20 cellular contexts compared by ENCODE assay signal in the genomic region with DNA sequence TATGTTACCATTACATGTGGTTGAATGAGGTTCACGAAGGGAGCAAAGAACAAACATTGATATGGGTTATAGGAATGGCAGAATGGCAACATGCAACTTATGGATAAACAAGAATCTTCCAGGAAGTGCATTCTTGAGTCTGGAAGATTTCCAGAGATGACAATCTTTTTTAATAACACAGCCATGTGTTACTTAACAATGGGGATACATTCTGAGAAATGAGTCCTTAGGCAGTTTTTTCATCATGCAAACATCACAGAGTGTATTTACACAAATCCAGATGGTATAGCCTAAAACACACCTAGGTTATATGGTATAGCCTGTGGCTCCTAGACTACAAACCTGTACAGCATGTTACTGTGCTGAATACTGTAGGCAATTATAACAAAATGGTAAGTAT. TPM values are rescaled to one million over a fixed set of nuclear protein-coding genes. Genes with fewer than 3 reads are reported as not detected.
DNase-seq lines count a peak whose midpoint lies in the region; ATAC-seq and TF ChIP-seq lines count a peak whose summit lies in the region.
"Had no signal": no experiment of that assay in that cellular context is flagged by ENCODE, and none has a peak within 500 bp of the region (broad histone marks: within the 10 kb centered on the region; RNA-seq: fewer than 3 reads in every experiment).

No MANE protein-coding gene starts in this region.

- no peak for TF ChIP-seq CTCF in HFF-Myc (IDR thresholded peaks at IDR 0.05; ENCODE audit: low read depth, low read length, missing control alignments)
- no peak for TF ChIP-seq CTCF in PC-3 (conservative IDR thresholded peaks at IDR 0.05; ENCODE audit: low read depth, low read length)
- no peak for TF ChIP-seq CTCF in fibroblast of villous mesenchyme (IDR thresholded peaks at IDR 0.05; ENCODE audit: insufficient read depth, low read depth, low read length)
- TF ChIP-seq CTCF in uterus (IDR thresholded peaks at IDR 0.05) = no peak
- TF ChIP-seq CTCF in OCI-LY7 (conservative IDR thresholded peaks at IDR 0.05; ENCODE audit: low read length) = no peak

- no peaks in the 10 kb centered on the region for H3K4me1 ChIP-seq in PC-3 (ENCODE audit: insufficient read depth, low read length)
- no peaks in the 10 kb centered on the region for H3K4me1 ChIP-seq in uterus
- H3K4me1 ChIP-seq in OCI-LY7 (ENCODE audit: insufficient read depth, low read length, poor library complexity, severe bottlenecking) = no peaks in the 10 kb centered on the region
- H3K4me1 ChIP-seq: BLaER1, Peyer's patch, SJSA1 had no signal

- H3K36me3 ChIP-seq in PC-3 (ENCODE audit: low read depth, low read length) = no peaks in the 10 kb centered on the region
- H3K36me3 ChIP-seq in MG63 = no peaks in the 10 kb centered on the region
- no peaks in the 10 kb centered on the region for H3K36me3 ChIP-seq in uterus
- H3K36me3 ChIP-seq in OCI-LY7 (ENCODE audit: insufficient read depth, low read length) = no peaks in the 10 kb centered on the region
- H3K36me3 ChIP-seq: BLaER1, Peyer's patch, SJSA1 had no signal

- no peak overlapping the region for H3K4me3 ChIP-seq in HFF-Myc (replicated peaks; ENCODE audit: low read depth, low read length)
- H3K4me3 ChIP-seq in PC-3 (ENCODE audit: low read length) = no peak overlapping the region
- no peak overlapping the region for H3K4me3 ChIP-seq in fibroblast of villous mesenchyme (ENCODE audit: low read depth, low read length)
- H3K4me3 ChIP-seq in MG63 = no peak overlapping the region
- no peak overlapping the region for H3K4me3 ChIP-seq in uterus
- H3K4me3 ChIP-seq in OCI-LY7 (ENCODE audit: low read depth, low read length, poor library complexity, severe bottlenecking) = no peak overlapping the region
- H3K4me3 ChIP-seq: BLaER1, Peyer's patch, SJSA1 had no signal

- DNase-seq in DMS 273 treated with DMSO at 0.1 percent for 48 hours (lab: John Stamatoyannopoulos, UW) = peak; percentile 1
- peak; percentile 5 for DNase-seq in HFF-Myc (ENCODE audit: extremely low read depth, low read depth)
- peak; percentile 39 for DNase-seq in PC-3
- peak; percentile 44 for DNase-seq in fibroblast of villous mesenchyme (ENCODE audit: low read depth)
- DNase-seq in MG63 = no peak
- no peak for DNase-seq in uterus
- DNase-seq in CD1c-positive myeloid dendritic cell (ENCODE audit: extremely low spot score) = no peak
- DNase-seq in OCI-LY7 (ENCODE audit: low spot score) = no peak
- DNase-seq: CD4-positive, alpha-beta T cell; DMS79; KBM-7; NCI-H1048; NCI-H1417; NCI-H1694; NCI-H2029 treated with DMSO at 0.1 percent for 48 hours; NCI-H446 treated with DMSO at 0.1 percent for 48 hours; NCI-H526; Peyer's patch had no signal

- H3K9me3 ChIP-seq in PC-3 (ENCODE audit: low read length) = no peaks in the 10 kb centered on the region
- no peaks in the 10 kb centered on the region for H3K9me3 ChIP-seq in MG63
- no peaks in the 10 kb centered on the region for H3K9me3 ChIP-seq in uterus
- no peaks in the 10 kb centered on the region for H3K9me3 ChIP-seq in OCI-LY7 (ENCODE audit: low read length)
- H3K9me3 ChIP-seq: Peyer's patch, SJSA1 had no signal

- H2AFZ ChIP-seq in PC-3 (ENCODE audit: low read length) (no peak overlapping the region), OCI-LY7 (ENCODE audit: low read length) (no peak overlapping the region)

- POLR2A ChIA-PET in PC-3 (lab: Charles Lee; ENCODE audit: unreplicated experiment) = no interaction called here
- POLR2A ChIA-PET in OCI-LY7 (lab: Charles Lee) = no interaction called here

- H3K27ac ChIP-seq in PC-3 (ENCODE audit: low read length) (no peak overlapping the region), uterus (no peak overlapping the region), OCI-LY7 (ENCODE audit: low read depth, low read length, poor library complexity, severe bottlenecking) (no peak overlapping the region)
- H3K27ac ChIP-seq: BLaER1, Peyer's patch, SJSA1 had no signal

- TF ChIP-seq POLR2A in uterus (IDR thresholded peaks at IDR 0.05) = no peak

- CTCF ChIA-PET in PC-3 (lab: Charles Lee) = no interaction called here
- CTCF ChIA-PET in OCI-LY7 (lab: Charles Lee; ENCODE audit: unreplicated experiment) = no interaction called here

- BruUV-seq in PC-3 (replicated peaks; lab: Mats Ljungman, UMichigan) (no TSS peak), OCI-LY7 (replicated peaks; lab: Mats Ljungman, UMichigan) (no TSS peak)

- H3K9ac ChIP-seq in PC-3 (ENCODE audit: low read length) = no peak overlapping the region
- H3K9ac ChIP-seq: BLaER1 had no signal

- H3F3A ChIP-seq in PC-3 (ENCODE audit: low read length, unreplicated experiment) = no peaks in the 10 kb centered on the region

- H3K27me3 ChIP-seq in PC-3 (ENCODE audit: low read length) = no peaks in the 10 kb centered on the region
- no peaks in the 10 kb centered on the region for H3K27me3 ChIP-seq in MG63
- H3K27me3 ChIP-seq in uterus = no peaks in the 10 kb centered on the region
- H3K27me3 ChIP-seq: BLaER1, Peyer's patch, SJSA1 had no signal

- no peaks in the 10 kb centered on the region for H3K79me2 ChIP-seq in PC-3 (ENCODE audit: low read length)
- no peaks in the 10 kb centered on the region for H3K79me2 ChIP-seq in OCI-LY7 (ENCODE audit: insufficient read depth, low read depth, low read length)

- H3K9me2 ChIP-seq in PC-3 (replicated peaks; ENCODE audit: low read length) (no peaks in the 10 kb centered on the region), OCI-LY7 (ENCODE audit: insufficient read depth, low read length) (no peaks in the 10 kb centered on the region; the same call in 1 of the 2 replicates)

- H3K4me2 ChIP-seq in PC-3 (ENCODE audit: low read length) = no peak overlapping the region
- H3K4me2 ChIP-seq in OCI-LY7 (ENCODE audit: low read length) = no peak overlapping the region
- H3K4me2 ChIP-seq: BLaER1 had no signal

- ATAC-seq in PC-3 = no peak

- H4K20me1 ChIP-seq in PC-3 (ENCODE audit: low read length) (no peaks in the 10 kb centered on the region), OCI-LY7 (ENCODE audit: insufficient read depth, low read length) (no peaks in the 10 kb centered on the region)
- H4K20me1 ChIP-seq: BLaER1 had no signal

- intact Hi-C loops in PC-3 (cut with micrococcal nuclease) (no loop called here), uterus (cut with DNase I; ENCODE audit: low total_unique reads) (no loop called here), OCI-LY7 (cut with micrococcal nuclease; ENCODE audit: unreplicated experiment) (no loop called here)

RNA-seq across cellular contexts. Expression of gene SLC28A3, which starts 9.1 kb away (rescaled TPM):
- total RNA-seq in PC-3 (2014; rRNA removed) (not detected in 2 replicates), fibroblast of villous mesenchyme (0.32 and 0.43 TPM in 2 replicates), uterus (under 1 TPM in 1 of 4 donors, not detected in 3; 0.76 TPM), OCI-LY7 (2022) (not detected in 2 replicates)
- total RNA-seq in MG63 (2014; rRNA removed; shearing (Covaris generic); ENCODE audit: low replicate concordance) = not detected in 2 replicates
- total RNA-seq in OCI-LY7 (2014; rRNA removed; shearing (Covaris generic)) = not detected in 2 replicates
- total RNA-seq: CD4-positive, alpha-beta T cell had no signal

Comparison
In these comparisons a context has a peak if more than half of its experiments do, and no peak if none do; other contexts are left out.
1. DNase-seq: peak in DMS 273 treated with DMSO at 0.1 percent for 48 hours (single experiment), HFF-Myc (single experiment), PC-3 (single experiment) and fibroblast of villous mesenchyme (single experiment); none in MG63 (single experiment), uterus (0 of 2), CD1c-positive myeloid dendritic cell (single experiment) and OCI-LY7 (single experiment).